9 cellular contexts compared by ENCODE assay signal in the genomic region with DNA sequence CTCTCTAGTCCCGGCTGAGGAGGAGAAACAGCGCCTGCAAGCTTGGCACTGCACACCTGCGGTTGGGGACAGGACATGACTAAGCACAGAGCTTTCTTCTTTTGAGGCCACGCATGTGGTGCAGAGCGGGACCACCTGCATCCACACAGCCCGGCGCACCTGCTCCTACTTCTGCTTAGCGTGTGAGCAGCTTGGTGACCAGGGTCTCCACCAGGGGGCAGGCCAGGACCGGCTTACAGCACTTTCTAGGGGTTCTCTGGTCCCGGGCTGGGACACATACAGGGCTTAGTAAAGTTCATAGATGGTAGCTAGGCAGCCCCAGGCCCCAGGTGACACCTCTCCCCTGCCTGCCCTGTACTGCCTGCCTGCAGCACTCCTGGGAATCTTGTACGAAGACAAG. TPM values are rescaled to one million over a fixed set of nuclear protein-coding genes. Genes with fewer than 3 reads are reported as not detected.
A peak's percentile ranks its signal among the peaks of the same experiment; 100 is the strongest.
DNase-seq lines count a peak whose midpoint lies in the region; ATAC-seq and TF ChIP-seq lines count a peak whose summit lies in the region.
"Not testable (repeated sequence)": the region's sequence is repeated elsewhere in the genome, so short reads cannot be mapped to it uniquely, and the experiment has no call there.
"Had no signal": no experiment of that assay in that cellular context is flagged by ENCODE, and none has a peak within 500 bp of the region (broad histone marks: within the 10 kb centered on the region; RNA-seq: fewer than 3 reads in every experiment).

No MANE protein-coding gene starts in this region.

- not testable (repeated sequence) for TF ChIP-seq EP300 in neural cell (conservative IDR thresholded peaks at IDR 0.05; ENCODE audit: poor library complexity, severe bottlenecking)

- H3K4me1 ChIP-seq in CD4-positive, CD25-positive, alpha-beta regulatory T cell (ENCODE audit: control insufficient read depth, insufficient read depth, low read length, poor library complexity, severe bottlenecking); adipocyte (ENCODE audit: control insufficient read depth, insufficient read depth, low read length); heart left ventricle: not testable (repeated sequence)

- intact Hi-C loops in heart left ventricle (cut with DNase I): loop anchor here in 1 of 10 donors (10.0 kb wide), 1 partner anchor 51 kb away; the partner anchor contains the start of gene DEFB131A

- H3K36me3 Mint-ChIP-seq in CD4-positive, CD25-positive, alpha-beta regulatory T cell: not testable (repeated sequence)

- not testable (repeated sequence) for H3K36me3 ChIP-seq in CD4-positive, CD25-positive, alpha-beta regulatory T cell (ENCODE audit: control insufficient read depth, insufficient read depth, low read length); adipocyte (ENCODE audit: control insufficient read depth, insufficient read depth, low read length, severe bottlenecking); heart left ventricle; neural cell (ENCODE audit: insufficient read depth, low read length)

- H3K27ac Mint-ChIP-seq in CD4-positive, CD25-positive, alpha-beta regulatory T cell: peak overlapping the region in 1 of 3 donors; percentile 52

- WGBS in heart left ventricle, 4 donors: 7 to 11% (median 8%) methylated on average over 8 to 10 of the region's 11 CpGs

- not testable (repeated sequence) for H4K20me1 ChIP-seq in neural cell (ENCODE audit: insufficient read depth)

- not testable (repeated sequence) for H3K79me2 ChIP-seq in neural cell (replicated peaks; ENCODE audit: insufficient read depth, low read length)

- H3K27me3 ChIP-seq in CD4-positive, CD25-positive, alpha-beta regulatory T cell (ENCODE audit: control insufficient read depth, insufficient read depth, low read length); adipocyte (replicated peaks; ENCODE audit: control insufficient read depth, insufficient read depth, low read length); neural cell (ENCODE audit: insufficient read depth, low read depth, low read length): not testable (repeated sequence)
- peaks cover 0 to 41% (median 13%) of the 10 kb centered on the region in 9 donors for H3K27me3 ChIP-seq in heart left ventricle

- H3K4me1 Mint-ChIP-seq in CD4-positive, CD25-positive, alpha-beta regulatory T cell: not testable (repeated sequence)

- not testable (repeated sequence) for H2AFZ ChIP-seq in neural cell (ENCODE audit: low read depth, low read length)

- H3K9me2 ChIP-seq in neural cell (ENCODE audit: insufficient read depth, low read length): not testable (repeated sequence)

- H3K9me3 Mint-ChIP-seq in CD4-positive, CD25-positive, alpha-beta regulatory T cell: not testable (repeated sequence)

- TF ChIP-seq POLR2A in heart left ventricle (IDR thresholded peaks at IDR 0.05): not testable (repeated sequence)

- TF ChIP-seq CTCF in heart left ventricle (IDR thresholded peaks at IDR 0.05): peak in 9 of 12 donors; percentile 13 to 42 (median 31)
- peak; percentile 53 for TF ChIP-seq CTCF in neural cell (IDR thresholded peaks at IDR 0.05; ENCODE audit: poor library complexity, severe bottlenecking)

- H3K4me3 Mint-ChIP-seq in CD4-positive, CD25-positive, alpha-beta regulatory T cell: not testable (repeated sequence)

- H3K9me3 ChIP-seq in CD4-positive, CD25-positive, alpha-beta regulatory T cell (ENCODE audit: control insufficient read depth in 2 of 2, low read length in 2 of 2); adipocyte (ENCODE audit: control insufficient read depth, low read length); heart left ventricle; neural cell (ENCODE audit: low read length): not testable (repeated sequence)

- not testable (repeated sequence) for H3K4me2 ChIP-seq in neural cell (ENCODE audit: low read length)

- H3K4me3 ChIP-seq in CD4-positive, CD25-positive, alpha-beta regulatory T cell (ENCODE audit: low read depth, low read length); adipocyte (ENCODE audit: low read length); heart left ventricle; neural cell (ENCODE audit: low read length): not testable (repeated sequence)

- ATAC-seq in CD4-positive, CD25-positive, alpha-beta regulatory T cell (ENCODE audit: low read depth in 2 of 2); heart left ventricle: not testable (repeated sequence)

- H3K27ac ChIP-seq in CD4-positive, CD25-positive, alpha-beta regulatory T cell (ENCODE audit: insufficient read depth, low read length, poor library complexity, severe bottlenecking); heart left ventricle; neural cell (ENCODE audit: low read length): not testable (repeated sequence)

- not testable (repeated sequence) for H3K9ac ChIP-seq in adipocyte (ENCODE audit: low read length); neural cell (ENCODE audit: low read length)

- DNase-seq in CD4-positive, CD25-positive, alpha-beta regulatory T cell: peak; percentile 18 to 57 (median 34)
- DNase-seq in HK-2 (ENCODE audit: unreplicated experiment) (peak; percentile 69), NCI-H526 (lab: John Stamatoyannopoulos, UW) (peak; percentile 22 to 80), adipocyte (ENCODE audit: low read depth) (peak; percentile 7), heart left ventricle (peak in 4 of 5 donors; percentile 28 to 58 (median 36))
- peak; percentile 65 for DNase-seq in activated CD4-positive, CD25-positive, alpha-beta regulatory T cell treated with anti-CD3 and anti-CD28 coated beads, Interleukin-2, amount 50 U/mL, for 72 hours
- peak; percentile 66 to 68 for DNase-seq in stimulated activated CD8-positive, alpha-beta memory T cell treated with anti-CD3 and anti-CD28 coated beads, Interleukin-2, amount 100 ng/mL, for 48 hours (ENCODE audit: low read depth in 2 of 2)

- TF ChIP-seq RAD21 in neural cell (conservative IDR thresholded peaks at IDR 0.05): peak; percentile 39

- peaks cover 11% of the 10 kb centered on the region for H3K27me3 Mint-ChIP-seq in CD4-positive, CD25-positive, alpha-beta regulatory T cell

- H3F3A ChIP-seq in neural cell (ENCODE audit: insufficient read depth, low read length, poor library complexity, severe bottlenecking): not testable (repeated sequence)

TF ChIP-seq in neural cell, 6 proteins besides CTCF, POLR2A, EP300 and RAD21:
- TF ChIP-seq SMC3 (conservative IDR thresholded peaks at IDR 0.05; ENCODE audit: poor library complexity): peak; percentile 59

RNA-seq across cellular contexts. Expression of gene DEFB131A, which starts 51.2 kb away (rescaled TPM):
- not detected for total RNA-seq in CD4-positive, CD25-positive, alpha-beta regulatory T cell
- not detected for polyA plus RNA-seq in CD4-positive, CD25-positive, alpha-beta regulatory T cell
- not detected for total RNA-seq in heart left ventricle
- polyA plus RNA-seq in heart left ventricle (not detected), neural cell (not detected in 2 replicates)
- not detected in 2 replicates for polyA minus RNA-seq in neural cell
- total RNA-seq: sigmoid colon had no signal
- polyA plus RNA-seq: sigmoid colon had no signal

Comparison
In these comparisons a context has a peak if more than half of its experiments do, and no peak if none do; other contexts are left out.
1. DNase-seq: peak in every context shown above with its lines; median percentile 69 in HK-2; 67 in stimulated activated CD8-positive, alpha-beta memory T cell treated with anti-CD3 and anti-CD28 coated beads, Interleukin-2, amount 100 ng/mL, for 48 hours; 65 in activated CD4-positive, CD25-positive, alpha-beta regulatory T cell treated with anti-CD3 and anti-CD28 coated beads, Interleukin-2, amount 50 U/mL, for 72 hours; 51 in NCI-H526; 36 in heart left ventricle; 34 in CD4-positive, CD25-positive, alpha-beta regulatory T cell; 7 in adipocyte.